Comparison of ENCODE assay signal across 34 cellular contexts in genomic region chr17:12193336-12193735, GRCh38.
"Had no signal": no experiment of that assay in that cellular context is flagged by ENCODE, and none has a peak within 500 bp of the region (broad histone marks: within the 10 kb centered on the region; RNA-seq: fewer than 3 reads in every experiment).

No MANE protein-coding gene starts in this region.

- H3K27ac ChIP-seq: ascending aorta, cardiac muscle cell, VCaP had no signal

- DNase-seq: activated B cell treated with CpG ODN at 0.5 μM for 24 hours; activated CD4-positive, alpha-beta memory T cell treated with anti-CD3 and anti-CD28 coated beads for 36 hours; activated CD4-positive, alpha-beta T cell treated with anti-CD3 and anti-CD28 coated beads for 4 hours; activated CD4-positive, alpha-beta T cell treated with anti-CD3 and anti-CD28 coated beads, Interleukin-2, amount 10 ng/mL, durations not matched to agents 24 days and 14 days; activated CD4-positive, alpha-beta T cell treated with anti-CD3 and anti-CD28 coated beads, Interleukin-2, amount 50 U/mL, for 1 hour; activated CD4-positive, alpha-beta T cell treated with anti-CD3 and anti-CD28 coated beads, Interleukin-2, amount 50 U/mL, for 4 hours; activated CD4-positive, CD25-positive, alpha-beta regulatory T cell treated with anti-CD3 and anti-CD28 coated beads, Interleukin-2, amount 50 U/mL, for 72 hours; activated CD8-positive, alpha-beta memory T cell treated with anti-CD3 and anti-CD28 coated beads, Interleukin-2, amount 50 U/mL, for 4 hours; activated CD8-positive, alpha-beta T cell treated with anti-CD3 and anti-CD28 coated beads for 36 hours; activated effector memory CD4-positive, alpha-beta T cell treated with Interleukin-2 at 50 U/mL for 16 hours; activated gamma-delta T cell; activated naive CD4-positive, alpha-beta T cell treated with anti-CD3 and anti-CD28 coated beads, Interleukin-2, amount 10 ng/mL, durations not matched to agents 7 days and 5 days; activated naive CD4-positive, alpha-beta T cell treated with Interleukin-2 at 50 U/mL for 16 hours; activated naive CD8-positive, alpha-beta T cell treated with anti-CD3 and anti-CD28 coated beads, Interleukin-2, amount 10 ng/mL, durations not matched to agents 7 days and 5 days; activated naive CD8-positive, alpha-beta T cell treated with anti-CD3 and anti-CD28 coated beads, Interleukin-2, amount 50 U/mL, for 24 hours; activated T-cell treated with anti-CD3 and anti-CD28 coated beads for 4 hours; activated T-cell treated with anti-CD3 and anti-CD28 coated beads, Interleukin-2, amount 50 U/mL, for 1 hour; activated T-cell treated with anti-CD3 and anti-CD28 coated beads, Interleukin-2, amount 50 U/mL, for 4 hours; amygdala; anterior cingulate cortex; caudate nucleus; T-helper 1 cell; T-helper 2 cell; T-helper 9 cell had no signal

- H3K27ac Mint-ChIP-seq: activated B cell treated with CpG ODN at 0.5 μM for 24 hours; activated CD4-positive, alpha-beta memory T cell treated with anti-CD3 and anti-CD28 coated beads for 36 hours; activated CD4-positive, alpha-beta T cell treated with anti-CD3 and anti-CD28 coated beads, Interleukin-2, amount 10 ng/mL, durations not matched to agents 24 days and 14 days; activated CD8-positive, alpha-beta T cell treated with anti-CD3 and anti-CD28 coated beads for 36 hours; activated naive CD4-positive, alpha-beta T cell treated with anti-CD3 and anti-CD28 coated beads, Interleukin-2, amount 10 ng/mL, durations not matched to agents 7 days and 5 days; activated naive CD4-positive, alpha-beta T cell treated with anti-CD3 and anti-CD28 coated beads, Interleukin-2, amount 50 U/mL, for 24 hours; activated naive CD8-positive, alpha-beta T cell; activated naive CD8-positive, alpha-beta T cell treated with anti-CD3 and anti-CD28 coated beads, Interleukin-2, amount 10 ng/mL, durations not matched to agents 7 days and 5 days; activated naive CD8-positive, alpha-beta T cell treated with anti-CD3 and anti-CD28 coated beads, Interleukin-2, amount 50 U/mL, for 24 hours; activated T-helper 2 cell treated with anti-CD3 and anti-CD28 coated beads, Interferon-gamma antibody, Interleukin-2, Interleukin-4, amounts not matched to agents 10 μg/mL and 5 μg/mL and 100 μg/mL, durations not matched to agents 14 hours and 24 hours and 36 hours; brain; T-helper 1 cell treated with Interleukin-12 subunit alpha and Interleukin-12 subunit beta and Interleukin-4 antibody, amounts not matched to agents 30 μg/mL and 1 μg/mL, for 36 hours; T-helper 2 cell treated with Interferon-gamma antibody and Interleukin-4, amounts not matched to agents 5 μg/mL and 100 μg/mL, for 36 hours had no signal

- H3K4me3 Mint-ChIP-seq: activated B cell treated with CpG ODN at 0.5 μM for 24 hours; activated CD4-positive, alpha-beta memory T cell treated with anti-CD3 and anti-CD28 coated beads for 36 hours; activated CD4-positive, alpha-beta T cell treated with anti-CD3 and anti-CD28 coated beads, Interleukin-2, amount 10 ng/mL, durations not matched to agents 24 days and 14 days; activated CD8-positive, alpha-beta T cell treated with anti-CD3 and anti-CD28 coated beads for 36 hours; activated naive CD4-positive, alpha-beta T cell treated with anti-CD3 and anti-CD28 coated beads, Interleukin-2, amount 10 ng/mL, durations not matched to agents 7 days and 5 days; activated naive CD4-positive, alpha-beta T cell treated with anti-CD3 and anti-CD28 coated beads, Interleukin-2, amount 50 U/mL, for 24 hours; activated naive CD8-positive, alpha-beta T cell; activated naive CD8-positive, alpha-beta T cell treated with anti-CD3 and anti-CD28 coated beads, Interleukin-2, amount 10 ng/mL, durations not matched to agents 7 days and 5 days; activated naive CD8-positive, alpha-beta T cell treated with anti-CD3 and anti-CD28 coated beads, Interleukin-2, amount 50 U/mL, for 24 hours; activated T-cell treated with anti-CD3 and anti-CD28 coated beads, Interleukin-2, amount 50 U/mL, for 4 hours; brain; central memory CD8-positive, alpha-beta T cell; T-helper 1 cell treated with Interleukin-12 subunit alpha and Interleukin-12 subunit beta and Interleukin-4 antibody, amounts not matched to agents 30 μg/mL and 1 μg/mL, for 36 hours; T-helper 2 cell treated with Interferon-gamma antibody and Interleukin-4, amounts not matched to agents 5 μg/mL and 100 μg/mL, for 36 hours had no signal

- H3K36me3 ChIP-seq: ascending aorta, cardiac muscle cell had no signal

- ATAC-seq: activated CD8-positive, alpha-beta T cell treated with anti-CD3 and anti-CD28 coated beads for 36 hours; activated naive CD8-positive, alpha-beta T cell treated with anti-CD3 and anti-CD28 coated beads, Interleukin-2, amount 50 U/mL, for 24 hours; activated T-cell treated with anti-CD3 and anti-CD28 coated beads, Interleukin-2, amount 50 U/mL, for 4 hours had no signal

- H3K4me1 Mint-ChIP-seq: activated B cell treated with CpG ODN at 0.5 μM for 24 hours; activated CD4-positive, alpha-beta T cell treated with anti-CD3 and anti-CD28 coated beads, Interleukin-2, amount 10 ng/mL, durations not matched to agents 24 days and 14 days; activated naive CD4-positive, alpha-beta T cell treated with anti-CD3 and anti-CD28 coated beads, Interleukin-2, amount 10 ng/mL, durations not matched to agents 7 days and 5 days; activated naive CD4-positive, alpha-beta T cell treated with anti-CD3 and anti-CD28 coated beads, Interleukin-2, amount 50 U/mL, for 24 hours; activated naive CD8-positive, alpha-beta T cell treated with anti-CD3 and anti-CD28 coated beads, Interleukin-2, amount 10 ng/mL, durations not matched to agents 7 days and 5 days; activated naive CD8-positive, alpha-beta T cell treated with anti-CD3 and anti-CD28 coated beads, Interleukin-2, amount 50 U/mL, for 24 hours; brain; central memory CD8-positive, alpha-beta T cell had no signal

- H3K27me3 ChIP-seq: ascending aorta, cardiac muscle cell had no signal

- H3K36me3 Mint-ChIP-seq: activated naive CD4-positive, alpha-beta T cell treated with anti-CD3 and anti-CD28 coated beads, Interleukin-2, amount 10 ng/mL, durations not matched to agents 7 days and 5 days; activated naive CD4-positive, alpha-beta T cell treated with anti-CD3 and anti-CD28 coated beads, Interleukin-2, amount 50 U/mL, for 24 hours; activated naive CD8-positive, alpha-beta T cell; activated naive CD8-positive, alpha-beta T cell treated with anti-CD3 and anti-CD28 coated beads, Interleukin-2, amount 10 ng/mL, durations not matched to agents 7 days and 5 days; brain had no signal

- H3K27me3 Mint-ChIP-seq: activated CD4-positive, alpha-beta T cell treated with anti-CD3 and anti-CD28 coated beads, Interleukin-2, amount 10 ng/mL, durations not matched to agents 24 days and 14 days; activated naive CD4-positive, alpha-beta T cell treated with anti-CD3 and anti-CD28 coated beads, Interleukin-2, amount 10 ng/mL, durations not matched to agents 7 days and 5 days; activated naive CD4-positive, alpha-beta T cell treated with anti-CD3 and anti-CD28 coated beads, Interleukin-2, amount 50 U/mL, for 24 hours; activated naive CD8-positive, alpha-beta T cell treated with anti-CD3 and anti-CD28 coated beads, Interleukin-2, amount 10 ng/mL, durations not matched to agents 7 days and 5 days; brain had no signal

- H3K4me3 ChIP-seq: ascending aorta, cardiac muscle cell had no signal

- H3K4me1 ChIP-seq: ascending aorta had no signal
